In the genomic region with DNA sequence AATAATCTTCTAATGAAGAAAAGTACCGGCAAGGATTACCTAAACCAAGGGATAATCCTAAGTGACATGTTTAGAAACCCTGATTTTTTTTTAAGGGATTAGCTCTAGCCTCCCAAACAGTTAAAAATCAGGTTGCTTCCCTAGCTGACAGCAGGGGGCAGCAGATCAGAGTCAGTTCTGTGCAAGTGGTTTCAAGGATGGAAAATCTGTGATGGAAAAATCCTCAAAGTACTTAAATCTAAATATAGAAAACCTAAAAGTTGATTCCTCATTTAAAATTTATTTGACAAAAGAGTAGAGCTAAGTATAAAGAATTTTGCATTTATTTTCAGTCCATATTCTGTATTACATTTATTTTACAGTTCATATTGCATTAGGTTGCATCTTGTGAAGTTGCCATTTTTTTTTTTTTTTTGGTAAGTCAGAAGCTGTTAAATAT, we compare ENCODE assay signal across 8 cellular contexts.
DNase-seq lines count a peak whose midpoint lies in the region; ATAC-seq lines count a peak whose summit lies in the region.

No MANE protein-coding gene starts in this region.

- ATAC-seq in GM21360 (IDR thresholded peaks at IDR 0.05; ENCODE audit: unreplicated experiment) (peak; percentile 55), GM19324 (IDR thresholded peaks at IDR 0.05; ENCODE audit: low FRiP score, unreplicated experiment) (no peak)

- DNase-seq in Caki2 (ENCODE audit: low read depth) (peak; percentile 32), LHCN-M2 (ENCODE audit: low read depth) (peak; percentile 55), RKO (ENCODE audit: low spot score) (peak; percentile 70), amniotic epithelial cell (ENCODE audit: low read depth) (peak; percentile 56), hypothalamus (lab: John Stamatoyannopoulos, UW) (peak in 30 of 51 donors; percentile 5 to 72 (median 41))
- peak; percentile 17 for DNase-seq in stimulated activated CD4-positive, alpha-beta T cell treated with anti-CD3 and anti-CD28 coated beads, Interleukin-12 subunit alpha, Interleukin-12 subunit beta, amount 100 ng/mL, for 4 hours

- in situ Hi-C loops in Caki2 (cut with HindIII; ENCODE audit: low pct_unique_long_range_greater_than_20kb, low sequenced_read_pairs), result no loop called here

Comparison
In these comparisons a context has a peak if more than half of its experiments do, and no peak if none do; other contexts are left out.
1. DNase-seq: peak in every context shown above with its lines; median percentile 70 in RKO; 56 in amniotic epithelial cell; 55 in LHCN-M2; 41 in hypothalamus; 32 in Caki2; 17 in stimulated activated CD4-positive, alpha-beta T cell treated with anti-CD3 and anti-CD28 coated beads, Interleukin-12 subunit alpha, Interleukin-12 subunit beta, amount 100 ng/mL, for 4 hours.